8 cellular contexts compared by ENCODE assay signal in the genomic region with DNA sequence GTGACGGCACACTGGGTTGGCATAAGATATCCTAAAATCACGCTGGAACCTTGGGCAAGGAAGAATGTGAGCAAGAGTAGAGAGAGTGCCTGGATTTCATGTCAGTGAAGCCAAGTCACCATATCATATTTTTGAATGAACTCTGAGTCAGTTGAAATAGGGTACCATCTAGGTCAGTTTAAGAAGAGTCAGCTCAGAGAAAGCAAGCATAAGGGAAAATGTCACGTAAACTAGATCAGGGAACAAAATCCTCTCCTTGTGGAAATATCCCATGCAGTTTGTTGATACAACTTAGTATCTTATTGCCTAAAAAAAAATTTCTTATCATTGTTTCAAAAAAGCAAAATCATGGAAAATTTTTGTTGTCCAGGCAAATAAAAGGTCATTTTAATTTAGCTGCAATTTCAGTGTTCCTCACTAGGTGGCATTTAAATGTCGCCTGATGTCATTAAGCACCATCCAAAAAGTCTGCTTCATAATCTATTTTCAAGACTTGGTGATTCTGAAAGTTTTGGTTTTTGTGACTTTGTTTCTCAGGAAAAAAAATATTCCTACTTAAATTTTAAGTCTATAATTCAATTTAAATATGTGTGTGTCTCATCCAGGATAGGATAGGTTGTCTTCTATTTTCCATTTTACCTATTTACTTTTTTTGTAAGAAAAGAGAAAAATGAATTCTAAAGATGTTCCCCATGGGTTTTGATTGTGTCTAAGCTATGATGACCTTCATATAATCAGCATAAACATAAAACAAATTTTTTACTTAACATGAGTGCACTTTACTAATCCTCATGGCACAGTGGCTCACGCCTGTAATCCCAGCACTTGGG. TPM values are rescaled to one million over a fixed set of nuclear protein-coding genes. Genes with fewer than 3 reads are reported as not detected.
DNase-seq lines count a peak whose midpoint lies in the region; ATAC-seq and TF ChIP-seq lines count a peak whose summit lies in the region.

No MANE protein-coding gene starts in this region.

- peaks cover 0 to 8% of the 10 kb centered on the region in 2 donors for H3K4me1 ChIP-seq in right atrium auricular region
- no peaks in the 10 kb centered on the region for H3K4me1 ChIP-seq in thoracic aorta (ENCODE audit: control insufficient read depth in 1 of 2, low read depth in 2 of 2)

- no peaks in the 10 kb centered on the region for H3K27me3 Mint-ChIP-seq in activated naive CD8-positive, alpha-beta T cell treated with anti-CD3 and anti-CD28 coated beads, Interleukin-2, amount 10 ng/mL, durations not matched to agents 7 days and 5 days

- H3K9me3 ChIP-seq in right atrium auricular region (no peaks in the 10 kb centered on the region), thoracic aorta (no peaks in the 10 kb centered on the region)

- in situ Hi-C loops in GM13977 (cut with MboI; ENCODE audit: low pct_unique_long_range_greater_than_20kb, low sequenced_read_pairs, unreplicated experiment), result no loop called here

- POLR2A ChIA-PET in activated naive CD8-positive, alpha-beta T cell treated with anti-CD3 and anti-CD28 coated beads, Interleukin-2, amount 10 ng/mL, durations not matched to agents 7 days and 5 days (lab: Charles Lee), result interaction anchor here (1.1 to 2.3 kb wide), 10 partner anchors 9 to 32 kb away, joined by 3 to 14 read pairs (median 8); a partner anchor contains a TSS

- DNase-seq in AG10803 (ENCODE audit: low read depth), result peak; percentile 47
- no peak for DNase-seq in GM13977 (ENCODE audit: low spot score)
- peak; percentile 12 for DNase-seq in NCI-H146 treated with DMSO at 0.1 percent for 48 hours (lab: John Stamatoyannopoulos, UW; ENCODE audit: unreplicated experiment)
- DNase-seq in activated naive CD8-positive, alpha-beta T cell treated with anti-CD3 and anti-CD28 coated beads, Interleukin-2, amount 10 ng/mL, durations not matched to agents 7 days and 5 days, result no peak
- no peak for DNase-seq in right atrium auricular region (ENCODE audit: low spot score)
- no peak for DNase-seq in thoracic aorta (ENCODE audit: low spot score)
- DNase-seq in putamen (ENCODE audit: low spot score), result no peak

- peak overlapping the region; percentile 38 to 46 for H3K27ac ChIP-seq in right atrium auricular region
- H3K27ac ChIP-seq in thoracic aorta, result no peak overlapping the region

- TF ChIP-seq CTCF in AG10803 (conservative IDR thresholded peaks at IDR 0.05; ENCODE audit: low read length) (peak; percentile 62; the same call in 1 of the 2 replicates), GM13977 (IDR thresholded peaks at IDR 0.05; ENCODE audit: extremely low read depth, insufficient read depth, missing control alignments) (peak; percentile 77), right atrium auricular region (IDR thresholded peaks at IDR 0.05) (peak; percentile 64 to 82), thoracic aorta (IDR thresholded peaks at IDR 0.05) (peak; percentile 62)

- peaks cover 20% of the 10 kb centered on the region for H3K4me1 Mint-ChIP-seq in activated naive CD8-positive, alpha-beta T cell treated with anti-CD3 and anti-CD28 coated beads, Interleukin-2, amount 10 ng/mL, durations not matched to agents 7 days and 5 days

- H3K4me3 ChIP-seq in AG10803 (ENCODE audit: low read length) (no peak overlapping the region), right atrium auricular region (no peak overlapping the region), thoracic aorta (no peak overlapping the region)

- H3K36me3 Mint-ChIP-seq in activated naive CD8-positive, alpha-beta T cell treated with anti-CD3 and anti-CD28 coated beads, Interleukin-2, amount 10 ng/mL, durations not matched to agents 7 days and 5 days, result peaks cover 76% of the 10 kb centered on the region

- H3K9me3 Mint-ChIP-seq in activated naive CD8-positive, alpha-beta T cell treated with anti-CD3 and anti-CD28 coated beads, Interleukin-2, amount 10 ng/mL, durations not matched to agents 7 days and 5 days, result peaks cover 21% of the 10 kb centered on the region

- H3K27ac Mint-ChIP-seq in activated naive CD8-positive, alpha-beta T cell treated with anti-CD3 and anti-CD28 coated beads, Interleukin-2, amount 10 ng/mL, durations not matched to agents 7 days and 5 days, result peak overlapping the region; percentile 35

- H3K27me3 ChIP-seq in right atrium auricular region, result no peaks in the 10 kb centered on the region
- H3K27me3 ChIP-seq in thoracic aorta (replicated peaks; ENCODE audit: insufficient read depth), result no peaks in the 10 kb centered on the region

- H3K4me3 Mint-ChIP-seq in activated naive CD8-positive, alpha-beta T cell treated with anti-CD3 and anti-CD28 coated beads, Interleukin-2, amount 10 ng/mL, durations not matched to agents 7 days and 5 days, result no peak overlapping the region

- no peak for ATAC-seq in activated naive CD8-positive, alpha-beta T cell treated with anti-CD3 and anti-CD28 coated beads, Interleukin-2, amount 10 ng/mL, durations not matched to agents 7 days and 5 days (ENCODE audit: low read depth)
- ATAC-seq in thoracic aorta (ENCODE audit: insufficient number of reproducible peaks, low FRiP score, low read depth) (no peak), GM21423 (IDR thresholded peaks at IDR 0.05; ENCODE audit: unreplicated experiment) (no peak)

- H3K36me3 ChIP-seq in right atrium auricular region (no peaks in the 10 kb centered on the region), thoracic aorta (no peaks in the 10 kb centered on the region)

RNA-seq across cellular contexts. Expression of a gene that starts 19.6 kb away (rescaled TPM):
- total RNA-seq in activated naive CD8-positive, alpha-beta T cell treated with anti-CD3 and anti-CD28 coated beads, Interleukin-2, amount 10 ng/mL, durations not matched to agents 7 days and 5 days, result 100 to 1,000 TPM; 104 to 105 TPM
- total RNA-seq in right atrium auricular region (1 to 10 TPM; 1.5 to 3.6 TPM), thoracic aorta (10 to 100 TPM; 11.3 to 11.8 TPM)

RNA-seq across cellular contexts. Expression of a gene that starts 20.1 kb away (rescaled TPM):
- total RNA-seq in activated naive CD8-positive, alpha-beta T cell treated with anti-CD3 and anti-CD28 coated beads, Interleukin-2, amount 10 ng/mL, durations not matched to agents 7 days and 5 days, result 10 to 100 TPM; 78.7 to 91.1 TPM
- total RNA-seq in right atrium auricular region, result 10 to 100 TPM in 1 of 2 donors, 1 to 10 TPM in 1; 8.2 to 12.6 TPM
- 1 to 10 TPM; 3.4 to 6.2 TPM for total RNA-seq in thoracic aorta

RNA-seq across cellular contexts. Expression of a gene that starts 31.4 kb away (rescaled TPM):
- 100 to 1,000 TPM; 102 to 106 TPM for total RNA-seq in activated naive CD8-positive, alpha-beta T cell treated with anti-CD3 and anti-CD28 coated beads, Interleukin-2, amount 10 ng/mL, durations not matched to agents 7 days and 5 days
- 1 to 10 TPM; 1.8 to 4.4 TPM for total RNA-seq in right atrium auricular region
- 10 to 100 TPM in 1 of 2 donors, 1 to 10 TPM in 1; 5.3 to 31.1 TPM for total RNA-seq in thoracic aorta

Comparison
In these comparisons a context has a peak if more than half of its experiments do, and no peak if none do; other contexts are left out.
1. DNase-seq: peak in AG10803 (single experiment) and NCI-H146 treated with DMSO at 0.1 percent for 48 hours (single experiment); none in GM13977 (single experiment), activated naive CD8-positive, alpha-beta T cell treated with anti-CD3 and anti-CD28 coated beads, Interleukin-2, amount 10 ng/mL, durations not matched to agents 7 days and 5 days (single experiment), right atrium auricular region (single experiment), thoracic aorta (single experiment) and putamen (single experiment).
2. H3K27ac ChIP-seq: peak in right atrium auricular region (2 of 2); none in thoracic aorta (0 of 2).
3. RNA of a gene that starts 19.6 kb away (total RNA-seq): 104 to 105 TPM in activated naive CD8-positive, alpha-beta T cell treated with anti-CD3 and anti-CD28 coated beads, Interleukin-2, amount 10 ng/mL, durations not matched to agents 7 days and 5 days; 11.3 to 11.8 TPM in thoracic aorta and 1.5 to 3.6 TPM in right atrium auricular region; every median in the first group is over 4 times any median in the second.
4. RNA of a gene that starts 20.1 kb away (total RNA-seq): 78.7 to 91.1 TPM in activated naive CD8-positive, alpha-beta T cell treated with anti-CD3 and anti-CD28 coated beads, Interleukin-2, amount 10 ng/mL, durations not matched to agents 7 days and 5 days; 8.2 to 12.6 TPM in right atrium auricular region and 3.4 to 6.2 TPM in thoracic aorta; every median in the first group is over 4 times any median in the second.
5. Peak in every context shown above with its lines, with median percentiles within 50 percentile points of each other: CTCF ChIP-seq.